ENCODE assay signal across 13 cellular contexts in genomic region chr2:234939576-234939975, GRCh38. TPM values are rescaled to one million over a fixed set of nuclear protein-coding genes. Genes with fewer than 3 reads are reported as not detected.
"Had no signal": no experiment of that assay in that cellular context is flagged by ENCODE, and none has a peak within 500 bp of the region (broad histone marks: within the 10 kb centered on the region; RNA-seq: fewer than 3 reads in every experiment).

No MANE protein-coding gene starts in this region.

- H2AFZ ChIP-seq: hepatocyte had no signal

- H3K4me2 ChIP-seq: hepatocyte had no signal

- H3K4me3 ChIP-seq: dorsolateral prefrontal cortex, hepatocyte, mucosa of descending colon had no signal

- H3K9me3 ChIP-seq: mucosa of descending colon had no signal

- H3K27me3 ChIP-seq: hepatocyte had no signal

- ATAC-seq: mucosa of descending colon; naive thymus-derived CD8-positive, alpha-beta T cell; right cardiac atrium had no signal

- H3K27ac ChIP-seq: dorsolateral prefrontal cortex, hepatocyte had no signal

- DNase-seq: cortex of kidney; dorsolateral prefrontal cortex; effector CD8-positive, alpha-beta T cell; foreskin melanocyte; kidney glomerular epithelial cell; mammary epithelial cell; mucosa of descending colon; naive thymus-derived CD8-positive, alpha-beta T cell; right cardiac atrium; small intestine; stimulated activated CD4-positive, alpha-beta T cell treated with anti-CD3 and anti-CD28 coated beads, Interleukin-12 subunit alpha, Interleukin-12 subunit beta, amount 100 ng/mL, for 4 hours; stimulated activated naive CD4-positive, alpha-beta T cell treated with Interleukin-2 at 50 U/mL for 16 hours had no signal

RNA-seq across cellular contexts. Expression of gene SH3BP4, which starts 12.2 kb away (rescaled TPM):
- polyA plus RNA-seq: naive thymus-derived CD8-positive, alpha-beta T cell had no signal
